ENCODE assay signal across 19 cellular contexts in genomic region chr20:31758991-31759390, GRCh38.
"Had no signal": no experiment of that assay in that cellular context is flagged by ENCODE, and none has a peak within 500 bp of the region (broad histone marks: within the 10 kb centered on the region; RNA-seq: fewer than 3 reads in every experiment).

No MANE protein-coding gene starts in this region.

- H3K36me3 ChIP-seq: prostate gland, suprapubic skin had no signal

- H3K27ac ChIP-seq: epithelial cell of prostate, prostate gland, spleen, suprapubic skin had no signal

- H3K36me3 Mint-ChIP-seq: naive thymus-derived CD8-positive, alpha-beta T cell had no signal

- H3K27me3 Mint-ChIP-seq: activated CD8-positive, alpha-beta memory T cell treated with anti-CD3 and anti-CD28 coated beads, Interleukin-2, amount 10 ng/mL, durations not matched to agents 7 days and 5 days; naive thymus-derived CD8-positive, alpha-beta T cell; stimulated activated naive CD8-positive, alpha-beta T cell treated with anti-CD3 and anti-CD28 coated beads, Interleukin-15, Interleukin-2, amounts not matched to agents 100 ng/mL and 50 ng/mL, for 24 hours; type B pancreatic cell had no signal

- H3K27ac Mint-ChIP-seq: stimulated activated naive CD8-positive, alpha-beta T cell treated with anti-CD3 and anti-CD28 coated beads, Interleukin-15, Interleukin-2, amounts not matched to agents 100 ng/mL and 50 ng/mL, for 24 hours; type B pancreatic cell had no signal

- H3K4me3 ChIP-seq: mucosa of descending colon, prostate gland, spleen, suprapubic skin had no signal

- H3K4me3 Mint-ChIP-seq: activated CD8-positive, alpha-beta memory T cell treated with anti-CD3 and anti-CD28 coated beads, Interleukin-2, amount 10 ng/mL, durations not matched to agents 7 days and 5 days; naive thymus-derived CD8-positive, alpha-beta T cell; stimulated activated naive CD8-positive, alpha-beta T cell treated with anti-CD3 and anti-CD28 coated beads, Interleukin-15, Interleukin-2, amounts not matched to agents 100 ng/mL and 50 ng/mL, for 24 hours; type B pancreatic cell had no signal

- H3K4me1 Mint-ChIP-seq: naive thymus-derived CD8-positive, alpha-beta T cell had no signal

- DNase-seq: activated CD4-positive, alpha-beta T cell treated with anti-CD3 and anti-CD28 coated beads for 1 hour; activated CD4-positive, alpha-beta T cell treated with anti-CD3 and anti-CD28 coated beads, Interleukin-2, amount 50 U/mL, for 48 hours; activated CD8-positive, alpha-beta memory T cell treated with anti-CD3 and anti-CD28 coated beads, Interleukin-2, amount 10 ng/mL, durations not matched to agents 7 days and 5 days; activated naive CD4-positive, alpha-beta T cell treated with anti-CD3 and anti-CD28 coated beads, Interleukin-2, amount 50 U/mL, for 16 hours; activated T-cell treated with anti-CD3 and anti-CD28 coated beads, Interleukin-2, amount 50 U/mL, for 1 hour; caudate nucleus; islet precursor cell; mammary epithelial cell; mucosa of descending colon; naive thymus-derived CD8-positive, alpha-beta T cell; occipital lobe; right cardiac atrium; spleen; T1000 had no signal

- ATAC-seq: activated CD8-positive, alpha-beta memory T cell treated with anti-CD3 and anti-CD28 coated beads, Interleukin-2, amount 10 ng/mL, durations not matched to agents 7 days and 5 days; mucosa of descending colon; naive thymus-derived CD8-positive, alpha-beta T cell; right cardiac atrium had no signal

- H3K27me3 ChIP-seq: spleen, suprapubic skin had no signal

- H3K4me1 ChIP-seq: prostate gland, spleen, suprapubic skin had no signal

- H3K9me3 Mint-ChIP-seq: naive thymus-derived CD8-positive, alpha-beta T cell; stimulated activated naive CD8-positive, alpha-beta T cell treated with anti-CD3 and anti-CD28 coated beads, Interleukin-15, Interleukin-2, amounts not matched to agents 100 ng/mL and 50 ng/mL, for 24 hours; type B pancreatic cell had no signal

- H3K9me3 ChIP-seq: mucosa of descending colon, prostate gland, spleen, suprapubic skin had no signal
